Comparison of ENCODE assay signal across 12 cellular contexts in the genomic region with DNA sequence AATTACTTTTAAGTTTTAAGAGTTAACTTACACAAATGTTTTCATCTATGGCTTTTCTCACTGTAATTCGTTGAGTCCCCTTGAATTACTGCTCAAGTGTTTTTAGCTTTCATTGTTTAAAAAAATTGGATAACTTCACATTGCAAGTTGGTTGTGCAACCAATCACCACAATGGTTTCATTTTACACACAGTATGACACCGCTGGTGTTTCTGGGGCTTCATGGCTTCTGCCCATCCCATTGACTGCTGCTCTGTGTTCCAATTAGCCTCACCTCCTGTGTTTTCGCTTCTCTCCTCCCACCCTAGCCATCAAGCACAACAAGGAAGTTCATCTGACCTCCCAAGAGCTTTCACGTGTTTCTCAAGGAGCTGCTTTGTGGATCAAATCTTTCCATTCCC.
A peak's percentile ranks its signal among the peaks of the same experiment; 100 is the strongest.
DNase-seq lines count a peak whose midpoint lies in the region; ATAC-seq and TF ChIP-seq lines count a peak whose summit lies in the region.
"Had no signal": no experiment of that assay in that cellular context is flagged by ENCODE, and none has a peak within 500 bp of the region (broad histone marks: within the 10 kb centered on the region; RNA-seq: fewer than 3 reads in every experiment).

No MANE protein-coding gene starts in this region.

- DNase-seq in NAMALWA (ENCODE audit: low spot score) = peak; percentile 3
- peak; percentile 1 for DNase-seq in amniotic epithelial cell (ENCODE audit: low read depth)
- DNase-seq in renal cortical epithelial cell (ENCODE audit: low read depth) = peak; percentile 4
- DNase-seq in BE2C = no peak
- DNase-seq in activated CD8-positive, alpha-beta memory T cell treated with anti-CD3 and anti-CD28 coated beads, Interleukin-2, amount 10 ng/mL, durations not matched to agents 7 days and 5 days = no peak
- DNase-seq in NCI-H187 treated with DMSO at 0.1 percent for 48 hours (lab: John Stamatoyannopoulos, UW) = no peak
- DNase-seq: activated naive CD8-positive, alpha-beta T cell treated with anti-CD3 and anti-CD28 coated beads, Interleukin-2, amount 10 ng/mL, durations not matched to agents 7 days and 5 days; dermis blood vessel endothelial cell; sigmoid colon had no signal

- H3K36me3 ChIP-seq in BE2C = no peaks in the 10 kb centered on the region
- H3K36me3 ChIP-seq: sigmoid colon had no signal

- no peaks in the 10 kb centered on the region for H3K4me1 Mint-ChIP-seq in activated CD8-positive, alpha-beta memory T cell treated with anti-CD3 and anti-CD28 coated beads, Interleukin-2, amount 10 ng/mL, durations not matched to agents 7 days and 5 days
- H3K4me1 Mint-ChIP-seq: activated naive CD8-positive, alpha-beta T cell treated with anti-CD3 and anti-CD28 coated beads, Interleukin-2, amount 10 ng/mL, durations not matched to agents 7 days and 5 days had no signal

- ATAC-seq in GM19035 (IDR thresholded peaks at IDR 0.05; ENCODE audit: unreplicated experiment) (peak; percentile 48), HG03354 (IDR thresholded peaks at IDR 0.05; ENCODE audit: poor library complexity, severe bottlenecking, unreplicated experiment) (no peak)
- ATAC-seq in activated CD8-positive, alpha-beta memory T cell treated with anti-CD3 and anti-CD28 coated beads, Interleukin-2, amount 10 ng/mL, durations not matched to agents 7 days and 5 days = no peak
- ATAC-seq: K562 had no signal

- no peaks in the 10 kb centered on the region for H3K9me3 Mint-ChIP-seq in activated CD8-positive, alpha-beta memory T cell treated with anti-CD3 and anti-CD28 coated beads, Interleukin-2, amount 10 ng/mL, durations not matched to agents 7 days and 5 days (ENCODE audit: low read depth)
- H3K9me3 Mint-ChIP-seq: activated naive CD8-positive, alpha-beta T cell treated with anti-CD3 and anti-CD28 coated beads, Interleukin-2, amount 10 ng/mL, durations not matched to agents 7 days and 5 days had no signal

- no peaks in the 10 kb centered on the region for H3K27me3 Mint-ChIP-seq in activated CD8-positive, alpha-beta memory T cell treated with anti-CD3 and anti-CD28 coated beads, Interleukin-2, amount 10 ng/mL, durations not matched to agents 7 days and 5 days

- CTCF ChIA-PET in activated CD8-positive, alpha-beta memory T cell treated with anti-CD3 and anti-CD28 coated beads, Interleukin-2, amount 10 ng/mL, durations not matched to agents 7 days and 5 days (lab: Charles Lee) = no interaction called here

- no peaks in the 10 kb centered on the region for H3K27me3 ChIP-seq in BE2C
- H3K27me3 ChIP-seq: sigmoid colon had no signal

- H3K4me3 ChIP-seq in BE2C (ENCODE audit: low read depth, low read length) = no peak overlapping the region
- H3K4me3 ChIP-seq: K562, sigmoid colon had no signal

- H3K27ac Mint-ChIP-seq in activated CD8-positive, alpha-beta memory T cell treated with anti-CD3 and anti-CD28 coated beads, Interleukin-2, amount 10 ng/mL, durations not matched to agents 7 days and 5 days = no peak overlapping the region
- H3K27ac Mint-ChIP-seq: activated naive CD8-positive, alpha-beta T cell treated with anti-CD3 and anti-CD28 coated beads, Interleukin-2, amount 10 ng/mL, durations not matched to agents 7 days and 5 days had no signal

- no peak overlapping the region for H3K4me3 Mint-ChIP-seq in activated CD8-positive, alpha-beta memory T cell treated with anti-CD3 and anti-CD28 coated beads, Interleukin-2, amount 10 ng/mL, durations not matched to agents 7 days and 5 days
- H3K4me3 Mint-ChIP-seq: activated naive CD8-positive, alpha-beta T cell treated with anti-CD3 and anti-CD28 coated beads, Interleukin-2, amount 10 ng/mL, durations not matched to agents 7 days and 5 days had no signal

- no peak for TF ChIP-seq CTCF in BE2C (IDR thresholded peaks at IDR 0.05; ENCODE audit: low read depth, low read length)

- no peaks in the 10 kb centered on the region for H3K9me3 ChIP-seq in BE2C
- H3K9me3 ChIP-seq: sigmoid colon had no signal

- H3K36me3 Mint-ChIP-seq in activated CD8-positive, alpha-beta memory T cell treated with anti-CD3 and anti-CD28 coated beads, Interleukin-2, amount 10 ng/mL, durations not matched to agents 7 days and 5 days = no peaks in the 10 kb centered on the region
- H3K36me3 Mint-ChIP-seq: activated naive CD8-positive, alpha-beta T cell treated with anti-CD3 and anti-CD28 coated beads, Interleukin-2, amount 10 ng/mL, durations not matched to agents 7 days and 5 days had no signal

- H3K4me1 ChIP-seq in BE2C = no peaks in the 10 kb centered on the region

Comparison
In these comparisons a context has a peak if more than half of its experiments do, and no peak if none do; other contexts are left out.
1. DNase-seq: peak in NAMALWA (single experiment), amniotic epithelial cell (single experiment) and renal cortical epithelial cell (single experiment); none in BE2C (single experiment), activated CD8-positive, alpha-beta memory T cell treated with anti-CD3 and anti-CD28 coated beads, Interleukin-2, amount 10 ng/mL, durations not matched to agents 7 days and 5 days (single experiment) and NCI-H187 treated with DMSO at 0.1 percent for 48 hours (single experiment).